In the genomic region with DNA sequence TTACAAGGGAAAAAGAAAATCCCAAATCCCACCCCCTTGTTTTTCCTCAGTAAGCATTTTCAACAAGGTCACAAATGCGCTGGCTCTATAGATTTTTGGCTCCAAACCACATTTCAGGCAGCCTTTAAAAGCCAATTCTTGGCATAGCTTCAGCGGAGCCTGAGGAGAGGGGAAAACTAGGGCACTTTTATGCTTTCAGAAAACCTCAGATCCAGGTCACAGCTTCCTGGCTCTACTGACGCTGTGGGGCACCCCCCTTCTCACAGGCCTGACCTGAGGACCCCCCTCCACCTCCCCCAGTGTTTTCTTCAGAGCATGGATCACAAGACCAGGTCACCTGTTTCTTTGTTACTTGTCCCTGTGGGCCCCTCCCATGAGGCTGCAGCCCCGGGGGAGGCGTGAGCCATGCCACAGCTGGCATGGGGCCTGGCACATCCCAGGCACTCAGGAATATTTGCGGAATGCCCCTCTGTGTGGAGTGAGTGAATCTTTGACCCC, we compare ENCODE assay signal across 10 cellular contexts. TPM values are rescaled to one million over a fixed set of nuclear protein-coding genes. Genes with fewer than 3 reads are reported as not detected.
DNase-seq lines count a peak whose midpoint lies in the region; TF ChIP-seq lines count a peak whose summit lies in the region.
"Had no signal": no experiment of that assay in that cellular context is flagged by ENCODE, and none has a peak within 500 bp of the region (broad histone marks: within the 10 kb centered on the region; RNA-seq: fewer than 3 reads in every experiment).

No MANE protein-coding gene starts in this region.

- H3K27me3 ChIP-seq in layer of hippocampus (ENCODE audit: control insufficient read depth, insufficient read depth, low read length) = no peaks in the 10 kb centered on the region
- no peaks in the 10 kb centered on the region for H3K27me3 ChIP-seq in testis

- WGBS in testis, 2 donors = 37 to 52% methylated on average over 4 to 6 of the region's 6 CpGs

- no peak for TF ChIP-seq POLR2A in testis (IDR thresholded peaks at IDR 0.05)

- no peak for TF ChIP-seq CTCF in testis (IDR thresholded peaks at IDR 0.05)
- TF ChIP-seq CTCF in GM10248 (IDR thresholded peaks at IDR 0.05; ENCODE audit: control extremely low read depth, extremely low read depth, low read depth, missing control alignments) = no peak

- CTCF ChIA-PET in GM10248 (lab: Yijun Ruan, JAX) = interaction anchor here (1.4 kb wide), 1 partner anchor 56 kb away, joined by 4 read pairs; no protein-coding TSS in a partner anchor

- no peak overlapping the region for H3K4me3 ChIP-seq in testis

- H3K27ac ChIP-seq in layer of hippocampus (ENCODE audit: low read depth, low read length) = peak overlapping the region; percentile 79
- peak overlapping the region in 1 of 2 donors; percentile 51 for H3K27ac ChIP-seq in testis

- intact Hi-C loops in testis (cut with DNase I; ENCODE audit: low total_unique reads) = no loop called here

- DNase-seq in M059J (ENCODE audit: low read depth) (peak; percentile 88), brain pericyte (ENCODE audit: low read depth, low spot score) (peak; percentile 60), testis (peak; percentile 46), NCI-H2029 treated with DMSO at 0.1 percent for 48 hours (lab: John Stamatoyannopoulos, UW) (no peak), GM10248 (ENCODE audit: extremely low spot score) (no peak), GF-D8 (lab: John Stamatoyannopoulos, UW) (no peak), superior temporal gyrus (ENCODE audit: extremely low spot score) (no peak)
- DNase-seq: activated CD8-positive, alpha-beta T cell treated with anti-CD3 and anti-CD28 coated beads, Interleukin-2, amount 10 ng/mL, durations not matched to agents 7 days and 5 days; stimulated activated CD4-positive, alpha-beta T cell treated with anti-CD3 and anti-CD28 coated beads, Interleukin-2, amount 100 ng/mL, for 24 hours had no signal

- POLR2A ChIA-PET in GM10248 (lab: Yijun Ruan, JAX) = no interaction called here

- no peaks in the 10 kb centered on the region for H3K9me3 ChIP-seq in testis

- peaks cover 23% of the 10 kb centered on the region for H3K4me1 ChIP-seq in testis

- H3K36me3 ChIP-seq in testis (ENCODE audit: low read depth, missing control alignments) = no peaks in the 10 kb centered on the region

RNA-seq across cellular contexts. Expression of a gene that starts 30.1 kb away (rescaled TPM):
- total RNA-seq in M059J (2014; rRNA removed; shearing (Covaris generic)) = 39.3 and 69.0 TPM in 2 replicates
- 10 to 100 TPM; 25.6 to 28.7 TPM for total RNA-seq in testis
- polyA plus RNA-seq in testis (ENCODE audit: insufficient read depth, low read depth, low replicate concordance) = 24.6 TPM

Comparison
In these comparisons a context has a peak if more than half of its experiments do, and no peak if none do; other contexts are left out.
1. DNase-seq: peak in M059J (single experiment), brain pericyte (single experiment) and testis (single experiment); none in NCI-H2029 treated with DMSO at 0.1 percent for 48 hours (single experiment), GM10248 (single experiment), GF-D8 (single experiment) and superior temporal gyrus (single experiment).